ENCODE assay signal across 1 cellular context in genomic region chr1:20787100-20787774, GRCh38.
TF ChIP-seq lines count a peak whose summit lies in the region.

A gene with protein sequence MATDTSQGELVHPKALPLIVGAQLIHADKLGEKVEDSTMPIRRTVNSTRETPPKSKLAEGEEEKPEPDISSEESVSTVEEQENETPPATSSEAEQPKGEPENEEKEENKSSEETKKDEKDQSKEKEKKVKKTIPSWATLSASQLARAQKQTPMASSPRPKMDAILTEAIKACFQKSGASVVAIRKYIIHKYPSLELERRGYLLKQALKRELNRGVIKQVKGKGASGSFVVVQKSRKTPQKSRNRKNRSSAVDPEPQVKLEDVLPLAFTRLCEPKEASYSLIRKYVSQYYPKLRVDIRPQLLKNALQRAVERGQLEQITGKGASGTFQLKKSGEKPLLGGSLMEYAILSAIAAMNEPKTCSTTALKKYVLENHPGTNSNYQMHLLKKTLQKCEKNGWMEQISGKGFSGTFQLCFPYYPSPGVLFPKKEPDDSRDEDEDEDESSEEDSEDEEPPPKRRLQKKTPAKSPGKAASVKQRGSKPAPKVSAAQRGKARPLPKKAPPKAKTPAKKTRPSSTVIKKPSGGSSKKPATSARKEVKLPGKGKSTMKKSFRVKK (minus strand): TSS chr1:20787307. CDS start chr1:20780440, 6,867 bp downstream.

TF ChIP-seq in HepG2, 621 proteins besides CTCF, POLR2A, EP300 and RAD21 (continued from another document and continues in another):
- TF ChIP-seq, protein P1, sequence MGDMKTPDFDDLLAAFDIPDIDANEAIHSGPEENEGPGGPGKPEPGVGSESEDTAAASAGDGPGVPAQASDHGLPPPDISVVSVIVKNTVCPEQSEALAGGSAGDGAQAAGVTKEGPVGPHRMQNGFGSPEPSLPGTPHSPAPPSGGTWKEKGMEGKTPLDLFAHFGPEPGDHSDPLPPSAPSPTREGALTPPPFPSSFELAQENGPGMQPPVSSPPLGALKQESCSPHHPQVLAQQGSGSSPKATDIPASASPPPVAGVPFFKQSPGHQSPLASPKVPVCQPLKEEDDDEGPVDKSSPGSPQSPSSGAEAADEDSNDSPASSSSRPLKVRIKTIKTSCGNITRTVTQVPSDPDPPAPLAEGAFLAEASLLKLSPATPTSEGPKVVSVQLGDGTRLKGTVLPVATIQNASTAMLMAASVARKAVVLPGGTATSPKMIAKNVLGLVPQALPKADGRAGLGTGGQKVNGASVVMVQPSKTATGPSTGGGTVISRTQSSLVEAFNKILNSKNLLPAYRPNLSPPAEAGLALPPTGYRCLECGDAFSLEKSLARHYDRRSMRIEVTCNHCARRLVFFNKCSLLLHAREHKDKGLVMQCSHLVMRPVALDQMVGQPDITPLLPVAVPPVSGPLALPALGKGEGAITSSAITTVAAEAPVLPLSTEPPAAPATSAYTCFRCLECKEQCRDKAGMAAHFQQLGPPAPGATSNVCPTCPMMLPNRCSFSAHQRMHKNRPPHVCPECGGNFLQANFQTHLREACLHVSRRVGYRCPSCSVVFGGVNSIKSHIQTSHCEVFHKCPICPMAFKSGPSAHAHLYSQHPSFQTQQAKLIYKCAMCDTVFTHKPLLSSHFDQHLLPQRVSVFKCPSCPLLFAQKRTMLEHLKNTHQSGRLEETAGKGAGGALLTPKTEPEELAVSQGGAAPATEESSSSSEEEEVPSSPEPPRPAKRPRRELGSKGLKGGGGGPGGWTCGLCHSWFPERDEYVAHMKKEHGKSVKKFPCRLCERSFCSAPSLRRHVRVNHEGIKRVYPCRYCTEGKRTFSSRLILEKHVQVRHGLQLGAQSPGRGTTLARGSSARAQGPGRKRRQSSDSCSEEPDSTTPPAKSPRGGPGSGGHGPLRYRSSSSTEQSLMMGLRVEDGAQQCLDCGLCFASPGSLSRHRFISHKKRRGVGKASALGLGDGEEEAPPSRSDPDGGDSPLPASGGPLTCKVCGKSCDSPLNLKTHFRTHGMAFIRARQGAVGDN (CRISPR knock-in tag; IDR thresholded peaks at IDR 0.05) = no peak; the same call in 1 of the 2 replicates
- TF ChIP-seq FOXC1 (CRISPR knock-in tag; IDR thresholded peaks at IDR 0.05; ENCODE audit: borderline replicate concordance) (peak; percentile 79; the same call in 1 of the 2 replicates), BCL3 (CRISPR knock-in tag; IDR thresholded peaks at IDR 0.05) (no peak), ZNF207 (IDR thresholded peaks at IDR 0.05; ENCODE audit: borderline replicate concordance) (no peak), RORA (CRISPR knock-in tag; IDR thresholded peaks at IDR 0.05) (no peak), RFXANK (CRISPR knock-in tag; IDR thresholded peaks at IDR 0.05) (no peak), KLF6 (CRISPR knock-in tag; IDR thresholded peaks at IDR 0.05) (no peak), ZNF670 (CRISPR knock-in tag; IDR thresholded peaks at IDR 0.05; ENCODE audit: borderline replicate concordance) (no peak), RXRA (CRISPR knock-in tag; IDR thresholded peaks at IDR 0.05) (no peak), ZHX2 (IDR thresholded peaks at IDR 0.05; ENCODE audit: low read depth) (no peak), ZHX2 (CRISPR knock-in tag; IDR thresholded peaks at IDR 0.05; ENCODE audit: borderline replicate concordance) (no peak), SP140L (CRISPR knock-in tag; IDR thresholded peaks at IDR 0.05; ENCODE audit: borderline replicate concordance) (no peak), NFE2L2 (IDR thresholded peaks at IDR 0.05; ENCODE audit: low read length) (no peak), ZNF569 (CRISPR knock-in tag; IDR thresholded peaks at IDR 0.05; ENCODE audit: borderline replicate concordance) (no peak), ZNF451 (CRISPR knock-in tag; IDR thresholded peaks at IDR 0.05) (no peak), ZNF552 (CRISPR knock-in tag; IDR thresholded peaks at IDR 0.05; ENCODE audit: borderline replicate concordance) (no peak), FOXP1 (IDR thresholded peaks at IDR 0.05) (no peak), FOXP1 (CRISPR knock-in tag; IDR thresholded peaks at IDR 0.05) (no peak), ZNF460 (CRISPR knock-in tag; IDR thresholded peaks at IDR 0.05; ENCODE audit: borderline replicate concordance) (no peak), ZBTB40 (IDR thresholded peaks at IDR 0.05) (no peak), ZBTB40 (CRISPR knock-in tag; IDR thresholded peaks at IDR 0.05) (no peak), ZKSCAN1 (IDR thresholded peaks at IDR 0.05; ENCODE audit: low read length) (no peak), MAZ (IDR thresholded peaks at IDR 0.05; ENCODE audit: borderline replicate concordance, low read depth, low read length) (no peak; the same call in 1 of the 2 replicates), MAZ (CRISPR knock-in tag; IDR thresholded peaks at IDR 0.05; ENCODE audit: low read depth) (0 out of 2 replicates have a peak, but pooled peaks have one; percentile 3), ONECUT2 (CRISPR knock-in tag; IDR thresholded peaks at IDR 0.05) (no peak), ZFP36 (IDR thresholded peaks at IDR 0.05; ENCODE audit: borderline replicate concordance, low read depth, low read length, partially characterized antibody) (no peak), ZBTB1 (CRISPR knock-in tag; IDR thresholded peaks at IDR 0.05; ENCODE audit: borderline replicate concordance) (no peak), YEATS2 (CRISPR knock-in tag; IDR thresholded peaks at IDR 0.05; ENCODE audit: borderline replicate concordance) (no peak), ZNF615 (CRISPR knock-in tag; IDR thresholded peaks at IDR 0.05; ENCODE audit: borderline replicate concordance) (no peak), ZNF34 (CRISPR knock-in tag; IDR thresholded peaks at IDR 0.05; ENCODE audit: borderline replicate concordance) (no peak)
- TF ChIP-seq, protein P2, sequence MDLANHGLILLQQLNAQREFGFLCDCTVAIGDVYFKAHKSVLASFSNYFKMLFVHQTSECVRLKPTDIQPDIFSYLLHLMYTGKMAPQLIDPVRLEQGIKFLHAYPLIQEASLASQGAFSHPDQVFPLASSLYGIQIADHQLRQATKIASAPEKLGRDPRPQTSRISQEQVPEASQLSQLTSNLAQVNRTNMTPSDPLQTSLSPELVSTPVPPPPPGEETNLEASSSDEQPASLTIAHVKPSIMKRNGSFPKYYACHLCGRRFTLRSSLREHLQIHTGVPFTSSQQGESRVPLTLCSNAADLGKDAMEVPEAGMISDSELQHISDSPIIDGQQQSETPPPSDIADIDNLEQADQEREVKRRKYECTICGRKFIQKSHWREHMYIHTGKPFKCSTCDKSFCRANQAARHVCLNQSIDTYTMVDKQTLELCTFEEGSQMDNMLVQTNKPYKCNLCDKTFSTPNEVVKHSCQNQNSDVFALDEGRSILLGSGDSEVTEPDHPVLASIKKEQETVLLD (CRISPR knock-in tag; IDR thresholded peaks at IDR 0.05; ENCODE audit: low read depth) = peak; percentile 61
- TF ChIP-seq, protein P3, sequence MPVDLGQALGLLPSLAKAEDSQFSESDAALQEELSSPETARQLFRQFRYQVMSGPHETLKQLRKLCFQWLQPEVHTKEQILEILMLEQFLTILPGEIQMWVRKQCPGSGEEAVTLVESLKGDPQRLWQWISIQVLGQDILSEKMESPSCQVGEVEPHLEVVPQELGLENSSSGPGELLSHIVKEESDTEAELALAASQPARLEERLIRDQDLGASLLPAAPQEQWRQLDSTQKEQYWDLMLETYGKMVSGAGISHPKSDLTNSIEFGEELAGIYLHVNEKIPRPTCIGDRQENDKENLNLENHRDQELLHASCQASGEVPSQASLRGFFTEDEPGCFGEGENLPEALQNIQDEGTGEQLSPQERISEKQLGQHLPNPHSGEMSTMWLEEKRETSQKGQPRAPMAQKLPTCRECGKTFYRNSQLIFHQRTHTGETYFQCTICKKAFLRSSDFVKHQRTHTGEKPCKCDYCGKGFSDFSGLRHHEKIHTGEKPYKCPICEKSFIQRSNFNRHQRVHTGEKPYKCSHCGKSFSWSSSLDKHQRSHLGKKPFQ (CRISPR knock-in tag; IDR thresholded peaks at IDR 0.05; ENCODE audit: insufficient replicate concordance) = peak; percentile 70
